ENCODE assay signal across 8 cellular contexts in the genomic region with DNA sequence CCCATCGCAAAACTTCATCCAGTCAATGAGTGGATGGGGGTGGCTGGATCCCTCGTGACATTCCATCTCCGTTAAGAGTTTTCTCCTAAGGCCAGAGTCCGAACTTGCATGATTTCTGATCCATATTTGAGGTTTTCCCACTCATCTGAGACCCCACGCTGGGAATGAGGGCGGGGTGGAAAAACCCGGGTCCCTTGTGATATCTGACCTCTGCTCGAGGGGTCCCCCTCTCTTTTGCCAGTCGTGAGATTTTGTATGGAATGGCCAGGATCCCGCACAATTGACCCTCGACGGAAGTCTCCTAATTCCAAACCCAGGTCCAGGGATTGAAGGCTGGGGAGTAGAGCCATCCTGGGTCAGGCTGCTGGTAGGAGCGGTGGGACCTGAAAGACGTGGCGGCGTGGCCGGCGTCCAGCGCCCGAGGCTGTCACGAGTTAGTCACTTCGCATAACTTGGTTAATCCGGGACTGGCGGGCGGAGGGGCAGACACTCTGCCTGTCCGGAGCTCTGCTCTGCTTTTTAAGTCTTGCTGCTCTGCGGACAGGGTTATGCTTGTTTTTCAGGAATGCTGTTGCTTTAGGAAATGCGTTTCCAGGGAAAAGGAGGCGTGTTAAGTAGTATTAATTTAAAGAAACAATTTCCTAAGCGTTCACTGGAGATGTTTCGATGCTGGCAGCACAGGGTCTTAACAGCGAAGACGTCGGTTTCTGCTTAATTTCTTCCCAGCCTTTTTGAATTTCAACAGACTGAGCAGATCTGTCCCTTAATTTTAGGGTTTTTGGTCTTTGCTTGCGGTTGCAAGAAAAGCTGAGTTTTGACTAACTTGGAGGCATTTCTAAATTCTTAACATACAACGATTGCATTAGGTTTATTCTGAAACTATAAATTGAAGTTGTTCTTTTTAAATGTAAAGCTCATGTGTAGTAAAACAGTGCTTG. TPM values are rescaled to one million over a fixed set of nuclear protein-coding genes. Genes with fewer than 3 reads are reported as not detected.
DNase-seq lines count a peak whose midpoint lies in the region; ATAC-seq, FAIRE-seq and TF ChIP-seq lines count a peak whose summit lies in the region.

No MANE protein-coding gene starts in this region.

- TF ChIP-seq RAD21 in HepG2 (CRISPR knock-in tag; IDR thresholded peaks at IDR 0.05) = no peak

- ATAC-seq in GM19043 (IDR thresholded peaks at IDR 0.05; ENCODE audit: low read depth, unreplicated experiment) = peak; percentile 35
- ATAC-seq in HepG2 = peak; percentile 77

- H2AFZ ChIP-seq in HepG2 (ENCODE audit: low read length) = no peak overlapping the region

- H3K36me3 ChIP-seq in HepG2 (replicated peaks in 1 of 2; ENCODE audit: control insufficient read depth in 1 of 2, insufficient read depth in 2 of 2, low read length in 2 of 2) = peaks cover 2 to 4% of the 10 kb centered on the region in 2 experiments; a peak in 2 of 5 replicates

- under 1% methylated on average over 23 of the region's 36 CpGs for WGBS in HepG2 (ENCODE audit: low lambda C conversion rate)

- H3K4me1 ChIP-seq in HepG2 (ENCODE audit: insufficient read depth, low read length) = peaks cover 52% of the 10 kb centered on the region

- POLR2A ChIA-PET in HepG2 (lab: Yijun Ruan, JAX) = interaction anchor here (0.7 kb wide), 1 partner anchor 24 kb away, joined by 3 read pairs; no protein-coding TSS in a partner anchor

- BruUV-seq in HepG2 (replicated peaks; lab: Mats Ljungman, UMichigan) = no TSS peak

- TF ChIP-seq EP300 in HepG2 (IDR thresholded peaks at IDR 0.05; ENCODE audit: low read depth in 2 of 2, low read length in 2 of 2) (no peak), HepG2 (CRISPR knock-in tag; IDR thresholded peaks at IDR 0.05; ENCODE audit: borderline replicate concordance) (no peak)

- peaks cover 69% of the 10 kb centered on the region for H3K79me2 ChIP-seq in HepG2 (ENCODE audit: insufficient read depth, low read length)

- no peaks in the 10 kb centered on the region for H3K27me3 ChIP-seq in dorsolateral prefrontal cortex
- peaks cover 0 to 3% of the 10 kb centered on the region in 2 experiments; a peak in 1 of 5 replicates for H3K27me3 ChIP-seq in HepG2 (ENCODE audit: control insufficient read depth in 1 of 2, insufficient read depth in 2 of 2, low read length in 2 of 2)

- in situ Hi-C loops in HepG2 (cut with HindIII; ENCODE audit: extremely low pct_ligation_motif_present, low pct_unique_long_range_greater_than_20kb) = no loop called here

- H3K4me2 ChIP-seq in HepG2 (ENCODE audit: low read depth, low read length) = peak overlapping the region; percentile 90

- intact Hi-C loops in dorsolateral prefrontal cortex (cut with DNase I) = no loop called here
- intact Hi-C loops in HepG2 (cut with micrococcal nuclease; ENCODE audit: unreplicated experiment) = loop anchor here (2.0 kb wide), 1 partner anchor 31 kb away; no protein-coding TSS in a partner anchor

- FAIRE-seq in HepG2 (lab: Jason Lieb, UNC) = no peak

- peak; percentile 84 for DNase-seq in AG10803 (ENCODE audit: low read depth)
- no peak for DNase-seq in Jurkat, Clone E6-1 (ENCODE audit: low read depth, low spot score)
- peak; percentile 19 to 24 for DNase-seq in activated CD4-positive, alpha-beta T cell treated with anti-CD3 and anti-CD28 coated beads for 4 hours
- peak; percentile 33 to 72 (median 56) for DNase-seq in dorsolateral prefrontal cortex
- DNase-seq in HepG2 (ENCODE audit: low spot score) = peak; percentile 54
- peak; percentile 18 to 34 for DNase-seq in stimulated activated CD4-positive, alpha-beta T cell treated with anti-CD3 and anti-CD28 coated beads, Interleukin-4, amount 100 ng/mL, for 4 hours
- no peak for DNase-seq in NCI-H2196 treated with DMSO at 0.1 percent for 48 hours (lab: John Stamatoyannopoulos, UW; ENCODE audit: unreplicated experiment)

- TF ChIP-seq CTCF in AG10803 (conservative IDR thresholded peaks at IDR 0.05; ENCODE audit: low read length) = no peak
- peak in 1 of 56 donors; percentile 13 for TF ChIP-seq CTCF in dorsolateral prefrontal cortex (IDR thresholded peaks at IDR 0.05 in 54 of 56, conservative IDR thresholded peaks at IDR 0.05 in 2 of 56; ENCODE audit: low read depth in 1 of 56, partially characterized antibody in 56 of 56)
- no peak for TF ChIP-seq CTCF in HepG2 (CRISPR knock-in tag; IDR thresholded peaks at IDR 0.05)

- peak overlapping the region; percentile 98 for H3K9ac ChIP-seq in HepG2 (ENCODE audit: insufficient read depth, low read depth, low read length)

- H3K9me3 ChIP-seq in HepG2 (ENCODE audit: low read length) = no peaks in the 10 kb centered on the region

- CTCF ChIA-PET in HepG2 (lab: Yijun Ruan, JAX; ENCODE audit: low intra/inter-chr PET ratio, low total read pairs) = no interaction called here

- peaks cover 51% of the 10 kb centered on the region for H4K20me1 ChIP-seq in HepG2 (ENCODE audit: insufficient read depth, low read length)

- peak overlapping the region in 57 of 59 donors; percentile 74 to 99 (median 93) for H3K27ac ChIP-seq in dorsolateral prefrontal cortex
- H3K27ac ChIP-seq in HepG2 (ENCODE audit: extremely low read length, insufficient read depth, low read length) = peak overlapping the region; percentile 98

- H3K4me3 ChIP-seq in AG10803 (ENCODE audit: low read length) (peak overlapping the region; percentile 85), dorsolateral prefrontal cortex (peak overlapping the region; percentile 67 to 100 (median 93)), HepG2 (replicated peaks in 1 of 3; ENCODE audit: insufficient read depth in 1 of 3, low read depth in 2 of 3, low read length in 3 of 3) (peak overlapping the region; percentile 79 to 91 (median 89))
- H3K4me3 ChIP-seq in Jurkat, Clone E6-1 (ENCODE audit: low read length) = peak overlapping the region; percentile 97

- peak; percentile 25 to 49; a peak in 2 of 4 replicates for TF ChIP-seq POLR2A in HepG2 (IDR thresholded peaks at IDR 0.05; ENCODE audit: insufficient read depth in 1 of 2, low read depth in 2 of 2, low read length in 2 of 2)

TF ChIP-seq in HepG2, 621 proteins besides CTCF, POLR2A, EP300 and RAD21 (continues in another document):
- no peak for TF ChIP-seq PRPF4 (IDR thresholded peaks at IDR 0.05; ENCODE audit: low read depth, low read length, poor library complexity, severe bottlenecking)
- TF ChIP-seq HMG20B (CRISPR knock-in tag; conservative IDR thresholded peaks at IDR 0.05) = no peak
- TF ChIP-seq, protein P1, sequence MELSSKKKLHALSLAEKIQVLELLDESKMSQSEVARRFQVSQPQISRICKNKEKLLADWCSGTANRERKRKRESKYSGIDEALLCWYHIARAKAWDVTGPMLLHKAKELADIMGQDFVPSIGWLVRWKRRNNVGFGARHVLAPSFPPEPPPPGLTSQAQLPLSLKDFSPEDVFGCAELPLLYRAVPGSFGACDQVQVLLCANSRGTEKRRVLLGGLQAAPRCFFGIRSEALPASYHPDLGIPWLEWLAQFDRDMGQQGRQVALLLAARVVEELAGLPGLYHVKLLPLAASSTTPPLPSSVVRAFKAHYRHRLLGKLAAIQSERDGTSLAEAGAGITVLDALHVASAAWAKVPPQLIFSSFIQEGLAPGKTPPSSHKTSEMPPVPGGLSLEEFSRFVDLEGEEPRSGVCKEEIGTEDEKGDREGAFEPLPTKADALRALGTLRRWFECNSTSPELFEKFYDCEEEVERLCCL (CRISPR knock-in tag; IDR thresholded peaks at IDR 0.05; ENCODE audit: borderline replicate concordance) = no peak
- TF ChIP-seq, protein P2, sequence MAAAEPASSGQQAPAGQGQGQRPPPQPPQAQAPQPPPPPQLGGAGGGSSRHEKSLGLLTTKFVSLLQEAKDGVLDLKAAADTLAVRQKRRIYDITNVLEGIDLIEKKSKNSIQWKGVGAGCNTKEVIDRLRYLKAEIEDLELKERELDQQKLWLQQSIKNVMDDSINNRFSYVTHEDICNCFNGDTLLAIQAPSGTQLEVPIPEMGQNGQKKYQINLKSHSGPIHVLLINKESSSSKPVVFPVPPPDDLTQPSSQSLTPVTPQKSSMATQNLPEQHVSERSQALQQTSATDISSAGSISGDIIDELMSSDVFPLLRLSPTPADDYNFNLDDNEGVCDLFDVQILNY (CRISPR knock-in tag; conservative IDR thresholded peaks at IDR 0.05) = no peak
- TF ChIP-seq, protein P3, sequence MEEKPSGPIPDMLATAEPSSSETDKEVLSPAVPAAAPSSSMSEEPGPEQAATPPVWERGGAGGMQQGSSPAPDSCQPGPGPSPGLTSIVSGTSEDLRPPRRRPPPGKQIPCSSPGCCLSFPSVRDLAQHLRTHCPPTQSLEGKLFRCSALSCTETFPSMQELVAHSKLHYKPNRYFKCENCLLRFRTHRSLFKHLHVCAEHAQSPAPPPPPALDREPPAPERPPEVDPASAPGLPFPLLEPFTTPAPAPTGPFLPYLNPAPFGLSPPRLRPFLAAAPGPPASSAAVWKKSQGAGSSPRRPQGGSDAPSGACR (CRISPR knock-in tag; IDR thresholded peaks at IDR 0.05) = no peak
- no peak for TF ChIP-seq PRMT3 (CRISPR knock-in tag; IDR thresholded peaks at IDR 0.05; ENCODE audit: borderline replicate concordance, low read depth)
- no peak for TF ChIP-seq U2AF2 (IDR thresholded peaks at IDR 0.05; ENCODE audit: low read depth, low read length)

RNA-seq across cellular contexts. Expression of a gene that starts 1.0 kb away (rescaled TPM):
- polyA plus RNA-seq in Jurkat, Clone E6-1 (2012; ENCODE audit: insufficient read depth, insufficient read length) = 15.7 TPM
- total RNA-seq in dorsolateral prefrontal cortex (100 to 1,000 TPM in 7 of 120 experiments, 10 to 100 TPM in 113; 60.2 to 120 (median 78.5) TPM), HepG2 (2016; rRNA removed; fragmentation: Illumina TruSeq; extraction: Trizol) (92.1 and 136 TPM in 2 replicates)
- 30.4 and 34.1 TPM in 2 replicates for total RNA-seq in HepG2 (2016; cell fraction: cytosol; rRNA removed; fragmentation: Illumina TruSeq; extraction: Trizol; ENCODE audit: low read depth)
- total RNA-seq in HepG2 (2016; cell fraction: insoluble cytoplasmic fraction; rRNA removed; fragmentation: Illumina TruSeq; extraction: Trizol) = 91.2 and 133 TPM in 2 replicates
- 66.7 and 85.3 TPM in 2 replicates for total RNA-seq in HepG2 (2016; cell fraction: membrane; rRNA removed; fragmentation: Illumina TruSeq; extraction: Trizol)
- total RNA-seq in HepG2 (2016; cell fraction: nucleus; rRNA removed; fragmentation: Illumina TruSeq; extraction: Trizol) = 121 and 139 TPM in 2 replicates
- 18.4 and 25.7 TPM in 2 replicates for polyA plus RNA-seq in HepG2 (2011; rRNA removed)
- polyA plus RNA-seq in HepG2 (2011; cell fraction: cytosol; rRNA removed) = 8.0 and 12.9 TPM in 2 replicates
- 15.2 and 17.6 TPM in 2 replicates for polyA plus RNA-seq in HepG2 (2011; cell fraction: nucleus; rRNA removed)
- 39.9 and 55.4 TPM in 2 replicates for polyA plus RNA-seq in HepG2 (2012)
- 2.8 and 3.7 TPM in 2 replicates for polyA plus RNA-seq in HepG2 (2016; cell fraction: cytosol; fragmentation: Illumina TruSeq; extraction: Trizol; ENCODE audit: low read depth)
- 83.2 and 88.8 TPM in 2 replicates for polyA plus RNA-seq in HepG2 (2016; cell fraction: insoluble cytoplasmic fraction; fragmentation: Illumina TruSeq; extraction: Trizol; ENCODE audit: low read depth)
- 12.0 and 14.4 TPM in 2 replicates for polyA plus RNA-seq in HepG2 (2016; cell fraction: membrane; fragmentation: Illumina TruSeq; extraction: Trizol; ENCODE audit: low read depth)
- 110 and 121 TPM in 2 replicates for polyA plus RNA-seq in HepG2 (2016; cell fraction: nucleus; fragmentation: Illumina TruSeq; extraction: Trizol; ENCODE audit: insufficient read depth, low read depth)
- 27.8 and 31.8 TPM in 2 replicates for polyA minus RNA-seq in HepG2 (2011; rRNA and poly(A)+ RNA removed; ENCODE audit: low replicate concordance)
- polyA minus RNA-seq in HepG2 (2011; cell fraction: cytosol; rRNA and poly(A)+ RNA removed) = 44.8 and 48.6 TPM in 2 replicates
- polyA minus RNA-seq in HepG2 (2011; cell fraction: nucleus; rRNA and poly(A)+ RNA removed) = 153 and 159 TPM in 2 replicates

Comparison
In these comparisons a context has a peak if more than half of its experiments do, and no peak if none do; other contexts are left out.
1. DNase-seq: peak in AG10803 (single experiment), activated CD4-positive, alpha-beta T cell treated with anti-CD3 and anti-CD28 coated beads for 4 hours (2 of 2), dorsolateral prefrontal cortex (10 of 10), HepG2 (single experiment) and stimulated activated CD4-positive, alpha-beta T cell treated with anti-CD3 and anti-CD28 coated beads, Interleukin-4, amount 100 ng/mL, for 4 hours (2 of 2); none in Jurkat, Clone E6-1 (single experiment) and NCI-H2196 treated with DMSO at 0.1 percent for 48 hours (single experiment).
2. Peak in every context shown above with its lines, with median percentiles within 50 percentile points of each other: H3K4me3 ChIP-seq.